19 cellular contexts compared by ENCODE assay signal in the genomic region with DNA sequence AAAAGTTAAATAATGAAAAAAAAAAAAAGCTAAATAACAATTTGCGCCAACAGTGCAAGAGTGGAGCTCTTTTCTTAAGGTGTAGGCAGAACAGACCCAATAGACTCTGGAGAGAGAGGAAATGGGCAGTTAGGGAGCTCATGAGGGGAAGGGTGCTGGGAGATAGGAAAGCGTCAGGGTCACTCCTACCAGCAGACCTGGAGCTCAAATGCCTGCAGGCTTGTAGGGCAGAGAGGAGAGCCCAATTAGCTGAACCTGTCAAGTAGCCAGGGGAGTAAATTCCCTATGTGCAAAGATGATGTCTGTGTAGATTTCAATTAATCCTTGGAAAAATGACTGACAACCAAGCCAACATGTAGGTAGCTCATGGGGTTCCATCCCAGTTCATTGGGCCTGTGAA.
DNase-seq lines count a peak whose midpoint lies in the region; ATAC-seq, FAIRE-seq and TF ChIP-seq lines count a peak whose summit lies in the region.
"Had no signal": no experiment of that assay in that cellular context is flagged by ENCODE, and none has a peak within 500 bp of the region (broad histone marks: within the 10 kb centered on the region; RNA-seq: fewer than 3 reads in every experiment).

No MANE protein-coding gene starts in this region.

- H3K27me3 ChIP-seq in KMS-11 (ENCODE audit: insufficient read depth, low read depth) = no peaks in the 10 kb centered on the region
- no peaks in the 10 kb centered on the region for H3K27me3 ChIP-seq in trophoblast cell (ENCODE audit: insufficient read depth, low read length)
- H3K27me3 ChIP-seq in smooth muscle cell (ENCODE audit: low read depth) = no peaks in the 10 kb centered on the region
- H3K27me3 ChIP-seq: Peyer's patch had no signal

- H3K79me2 ChIP-seq in KMS-11 (ENCODE audit: insufficient read depth, low read depth) = no peaks in the 10 kb centered on the region; the same call in 1 of the 2 replicates
- H3K79me2 ChIP-seq in trophoblast cell (ENCODE audit: control insufficient read depth, insufficient read depth, low read length, poor library complexity) = no peaks in the 10 kb centered on the region
- peaks cover 15% of the 10 kb centered on the region for H3K79me2 ChIP-seq in smooth muscle cell (ENCODE audit: low read depth)

- no peak for ATAC-seq in activated naive CD8-positive, alpha-beta T cell treated with anti-CD3 and anti-CD28 coated beads, Interleukin-2, amount 50 U/mL, for 24 hours

- no peak overlapping the region for H3K23ac ChIP-seq in trophoblast cell (ENCODE audit: low read length)

- no peak overlapping the region for H3K18ac ChIP-seq in trophoblast cell (ENCODE audit: low read length)

- no peak overlapping the region for H3K4ac ChIP-seq in trophoblast cell (ENCODE audit: low read depth, low read length)

- H4K8ac ChIP-seq in trophoblast cell (ENCODE audit: low read depth, low read length) = no peak overlapping the region

- H2BK12ac ChIP-seq in trophoblast cell (ENCODE audit: low read length) = no peak overlapping the region

- H3K27ac ChIP-seq in KMS-11 = peak overlapping the region; percentile 93; the same call in 1 of the 2 replicates
- peak overlapping the region; percentile 95 for H3K27ac ChIP-seq in VCaP
- H3K27ac ChIP-seq in trophoblast cell (ENCODE audit: low read depth, low read length) = no peak overlapping the region
- no peak overlapping the region for H3K27ac ChIP-seq in smooth muscle cell (ENCODE audit: low read depth)

- H3K9me3 ChIP-seq in trophoblast cell (ENCODE audit: insufficient read depth, low read depth, low read length) = no peaks in the 10 kb centered on the region
- no peaks in the 10 kb centered on the region for H3K9me3 ChIP-seq in smooth muscle cell (replicated peaks; ENCODE audit: low read depth)
- H3K9me3 ChIP-seq: Peyer's patch had no signal

- H2AFZ ChIP-seq in KMS-11 (ENCODE audit: low read depth) (no peak overlapping the region), trophoblast cell (ENCODE audit: insufficient read depth, low read length, poor library complexity) (no peak overlapping the region), smooth muscle cell (ENCODE audit: low read depth) (no peak overlapping the region)

- H4K20me1 ChIP-seq in KMS-11 (ENCODE audit: insufficient read depth) = no peaks in the 10 kb centered on the region
- peaks cover 44% of the 10 kb centered on the region for H4K20me1 ChIP-seq in smooth muscle cell (ENCODE audit: low read depth)

- H2BK5ac ChIP-seq in trophoblast cell (ENCODE audit: low read depth, low read length, poor library complexity) = no peak overlapping the region

- H3K79me1 ChIP-seq in trophoblast cell (ENCODE audit: low read length) = no peaks in the 10 kb centered on the region

- H3K14ac ChIP-seq in trophoblast cell (ENCODE audit: low read length) = no peak overlapping the region

- H3F3A ChIP-seq in smooth muscle cell (ENCODE audit: low read depth) = peaks cover 24% of the 10 kb centered on the region

- no CpG with 5 or more reads among the region's 2 CpGs for WGBS in trophoblast cell (ENCODE audit: extremely low coverage, insufficient coverage, insufficient read length)
- WGBS in smooth muscle cell (ENCODE audit: low lambda C conversion rate) = 88% methylated on average over 2 of the region's 2 CpGs

- no peaks in the 10 kb centered on the region for H3K27me3 Mint-ChIP-seq in activated naive CD8-positive, alpha-beta T cell treated with anti-CD3 and anti-CD28 coated beads, Interleukin-2, amount 50 U/mL, for 24 hours
- H3K27me3 Mint-ChIP-seq in activated naive CD8-positive, alpha-beta T cell treated with anti-CD3 and anti-CD28 coated beads for 36 hours = no peaks in the 10 kb centered on the region
- H3K27me3 Mint-ChIP-seq: CD4-positive, alpha-beta T cell had no signal

- no peak overlapping the region for H2AK5ac ChIP-seq in trophoblast cell (ENCODE audit: low read length)

- H3K4me3 ChIP-seq in KMS-11 (IDR thresholded peaks at IDR 0.05; ENCODE audit: insufficient read depth, low read depth, low read length) = no peak overlapping the region
- no peak overlapping the region for H3K4me3 ChIP-seq in trophoblast cell (ENCODE audit: low read depth, low read length)
- H3K4me3 ChIP-seq in smooth muscle cell = no peak overlapping the region
- H3K4me3 ChIP-seq: Peyer's patch had no signal

- peaks cover 69% of the 10 kb centered on the region for H3K4me1 ChIP-seq in KMS-11 (ENCODE audit: low read depth, poor library complexity, severe bottlenecking)
- H3K4me1 ChIP-seq in trophoblast cell (ENCODE audit: control insufficient read depth in 1 of 2, insufficient read depth in 2 of 2, low read length in 2 of 2) = peaks cover 15 to 17% of the 10 kb centered on the region in 2 experiments
- H3K4me1 ChIP-seq in smooth muscle cell (ENCODE audit: low read depth) = peaks cover 16% of the 10 kb centered on the region

- no peak overlapping the region for H4K12ac ChIP-seq in trophoblast cell (ENCODE audit: low read depth, low read length)

- no peak overlapping the region for H4K91ac ChIP-seq in trophoblast cell (ENCODE audit: low read depth, low read length)

- peak overlapping the region; percentile 38 for H3K27ac Mint-ChIP-seq in activated naive CD8-positive, alpha-beta T cell treated with anti-CD3 and anti-CD28 coated beads, Interleukin-2, amount 50 U/mL, for 24 hours
- H3K27ac Mint-ChIP-seq in activated naive CD8-positive, alpha-beta T cell treated with anti-CD3 and anti-CD28 coated beads for 36 hours = no peak overlapping the region
- H3K27ac Mint-ChIP-seq: CD4-positive, alpha-beta T cell had no signal

- H3K36me3 ChIP-seq in KMS-11 (ENCODE audit: insufficient read depth) (no peaks in the 10 kb centered on the region), trophoblast cell (ENCODE audit: control insufficient read depth in 1 of 2, insufficient read depth in 2 of 2, low read length in 2 of 2) (no peaks in the 10 kb centered on the region), smooth muscle cell (ENCODE audit: low read depth) (no peaks in the 10 kb centered on the region)
- H3K36me3 ChIP-seq: Peyer's patch had no signal

- H3K4me2 ChIP-seq in KMS-11 (peak overlapping the region; percentile 81; the same call in 1 of the 2 replicates), trophoblast cell (ENCODE audit: low read length) (no peak overlapping the region), smooth muscle cell (no peak overlapping the region)

- no peak for TF ChIP-seq POLR2A in GM12891 (IDR thresholded peaks at IDR 0.05; ENCODE audit: low read depth, low read length)

- no peaks in the 10 kb centered on the region for H3K9me3 Mint-ChIP-seq in activated naive CD8-positive, alpha-beta T cell treated with anti-CD3 and anti-CD28 coated beads, Interleukin-2, amount 50 U/mL, for 24 hours
- no peaks in the 10 kb centered on the region for H3K9me3 Mint-ChIP-seq in activated naive CD8-positive, alpha-beta T cell treated with anti-CD3 and anti-CD28 coated beads for 36 hours
- H3K9me3 Mint-ChIP-seq: CD4-positive, alpha-beta T cell had no signal

- H3K4me1 Mint-ChIP-seq in activated naive CD8-positive, alpha-beta T cell treated with anti-CD3 and anti-CD28 coated beads, Interleukin-2, amount 50 U/mL, for 24 hours = peaks cover 89% of the 10 kb centered on the region
- peaks cover 72% of the 10 kb centered on the region for H3K4me1 Mint-ChIP-seq in activated naive CD8-positive, alpha-beta T cell treated with anti-CD3 and anti-CD28 coated beads for 36 hours

- no peak for DNase-seq in activated naive CD8-positive, alpha-beta T cell treated with anti-CD3 and anti-CD28 coated beads, Interleukin-2, amount 50 U/mL, for 24 hours
- DNase-seq in activated naive CD8-positive, alpha-beta T cell treated with anti-CD3 and anti-CD28 coated beads for 36 hours = no peak
- DNase-seq in trophoblast cell (peak; percentile 62 to 74), smooth muscle cell (lab: John Stamatoyannopoulos, UW; ENCODE audit: unreplicated experiment) (no peak), middle frontal gyrus (ENCODE audit: extremely low spot score, low spot score) (no peak), GM12891 (ENCODE audit: insufficient read length, low spot score) (no peak)
- DNase-seq: Calu3; CD4-positive, alpha-beta T cell; DMS79 treated with DMSO at 0.1 percent for 48 hours; GDM1; GOT3; KBM-7; NCI-H1105 treated with DMSO at 0.1 percent for 48 hours; NCI-H2029 treated with DMSO at 0.1 percent for 48 hours; NCI-H510A treated with DMSO at 0.1 percent for 48 hours; Peyer's patch; SHP77 treated with DMSO at 0.1 percent for 48 hours had no signal

- no peak overlapping the region for H2BK120ac ChIP-seq in trophoblast cell (ENCODE audit: insufficient read depth, low read length, poor library complexity)

- TF ChIP-seq CTCF in KMS-11 (conservative IDR thresholded peaks at IDR 0.05; ENCODE audit: low read depth, low read length) (no peak), VCaP (conservative IDR thresholded peaks at IDR 0.05) (no peak), smooth muscle cell (IDR thresholded peaks at IDR 0.05; ENCODE audit: borderline replicate concordance, insufficient read depth, poor library complexity, severe bottlenecking) (no peak)

- H3K36me3 Mint-ChIP-seq in activated naive CD8-positive, alpha-beta T cell treated with anti-CD3 and anti-CD28 coated beads, Interleukin-2, amount 50 U/mL, for 24 hours (ENCODE audit: low read depth) = peaks cover 13% of the 10 kb centered on the region
- H3K36me3 Mint-ChIP-seq in activated naive CD8-positive, alpha-beta T cell treated with anti-CD3 and anti-CD28 coated beads for 36 hours = peaks cover 24% of the 10 kb centered on the region

- H3K9ac ChIP-seq in KMS-11 = no peak overlapping the region
- no peak overlapping the region for H3K9ac ChIP-seq in trophoblast cell (ENCODE audit: low read length)
- H3K9ac ChIP-seq in smooth muscle cell (ENCODE audit: low read depth) = no peak overlapping the region

- no peak for FAIRE-seq in GM12891 (lab: Jason Lieb, UNC)

- H3K4me3 Mint-ChIP-seq in activated naive CD8-positive, alpha-beta T cell treated with anti-CD3 and anti-CD28 coated beads, Interleukin-2, amount 50 U/mL, for 24 hours = no peak overlapping the region
- no peak overlapping the region for H3K4me3 Mint-ChIP-seq in activated naive CD8-positive, alpha-beta T cell treated with anti-CD3 and anti-CD28 coated beads for 36 hours
- H3K4me3 Mint-ChIP-seq: CD4-positive, alpha-beta T cell had no signal

TF ChIP-seq in GM12891, 5 proteins besides CTCF, POLR2A, EP300 and RAD21:
- TF ChIP-seq SPI1 (IDR thresholded peaks at IDR 0.05; ENCODE audit: low read depth, low read length) (no peak), POU2F2 (IDR thresholded peaks at IDR 0.05; ENCODE audit: low read depth, low read length) (no peak), PAX5 (IDR thresholded peaks at IDR 0.05; ENCODE audit: insufficient read depth, low read length, severe bottlenecking) (no peak), TAF1 (IDR thresholded peaks at IDR 0.05; ENCODE audit: low read depth, low read length) (no peak), POLR2AphosphoS5 (IDR thresholded peaks at IDR 0.05; ENCODE audit: low read depth, low read length) (no peak)

Comparison
In these comparisons a context has a peak if more than half of its experiments do, and no peak if none do; other contexts are left out.
1. DNase-seq: peak in trophoblast cell (2 of 2); none in activated naive CD8-positive, alpha-beta T cell treated with anti-CD3 and anti-CD28 coated beads, Interleukin-2, amount 50 U/mL, for 24 hours (single experiment), activated naive CD8-positive, alpha-beta T cell treated with anti-CD3 and anti-CD28 coated beads for 36 hours (single experiment), smooth muscle cell (single experiment), middle frontal gyrus (single experiment) and GM12891 (single experiment).
2. H3K27ac ChIP-seq: peak in KMS-11 (single experiment) and VCaP (single experiment); none in trophoblast cell (single experiment) and smooth muscle cell (single experiment).